In the genomic region with DNA sequence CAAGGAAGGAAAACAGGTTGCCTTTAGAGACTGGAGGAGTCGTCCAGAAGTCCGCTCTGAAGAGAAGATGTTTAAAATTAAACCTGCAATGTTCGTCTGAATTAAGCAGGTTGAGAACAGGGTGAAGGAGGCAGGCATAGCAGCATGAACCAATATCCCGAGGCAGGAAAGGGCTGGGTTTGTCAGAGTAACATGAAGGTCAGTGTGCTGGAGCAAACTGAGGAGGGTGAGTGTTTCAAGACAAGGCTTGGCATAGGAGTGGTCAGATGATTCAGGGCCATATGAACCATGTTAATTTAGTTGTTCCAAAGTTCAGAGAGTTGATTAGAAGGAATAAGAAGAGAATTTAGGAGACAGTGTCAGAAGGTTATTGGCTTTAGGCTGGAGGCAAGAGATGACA, we compare ENCODE assay signal across 16 cellular contexts.
DNase-seq lines count a peak whose midpoint lies in the region; ATAC-seq, FAIRE-seq and TF ChIP-seq lines count a peak whose summit lies in the region.
"Had no signal": no experiment of that assay in that cellular context is flagged by ENCODE, and none has a peak within 500 bp of the region (broad histone marks: within the 10 kb centered on the region; RNA-seq: fewer than 3 reads in every experiment).

No MANE protein-coding gene starts in this region.

- H3K27ac ChIP-seq in mammary epithelial cell (ENCODE audit: insufficient read depth, low read depth, low read length) (no peak overlapping the region), keratinocyte (ENCODE audit: control insufficient read depth, insufficient read depth, low read length) (no peak overlapping the region)
- H3K27ac ChIP-seq: epithelial cell of prostate had no signal

- no peak overlapping the region for H3K4me2 ChIP-seq in mammary epithelial cell (ENCODE audit: insufficient read depth, low read depth, low read length)
- no peak overlapping the region for H3K4me2 ChIP-seq in keratinocyte (ENCODE audit: control insufficient read depth, extremely low read depth, insufficient read depth, low read depth, low read length)

- no peak for TF ChIP-seq POLR2A in lower leg skin (IDR thresholded peaks at IDR 0.05)

- H3K27me3 ChIP-seq in mammary epithelial cell (ENCODE audit: insufficient read depth, low read length) (no peaks in the 10 kb centered on the region), keratinocyte (ENCODE audit: control insufficient read depth, extremely low read depth, insufficient read depth, low read length) (no peaks in the 10 kb centered on the region)
- H3K27me3 ChIP-seq: body of pancreas had no signal

- no TSS peak for BruUV-seq in mammary epithelial cell (replicated peaks; lab: Mats Ljungman, UMichigan)

- no peaks in the 10 kb centered on the region for H3K9me1 ChIP-seq in keratinocyte (ENCODE audit: control insufficient read depth, extremely low read depth, insufficient read depth, low read length)

- peak overlapping the region in 1 of 2 donors; percentile 7 for H3K4me3 Mint-ChIP-seq in activated T-cell treated with anti-CD3 and anti-CD28 coated beads, Interleukin-2, amount 50 U/mL, for 72 hours
- no peak overlapping the region for H3K4me3 Mint-ChIP-seq in stimulated activated naive B cell treated with anti-CD40 and anti-IgM and Interleukin-4, amounts not matched to agents 10 μg/mL and 1 μg/mL and 100 μg/mL, for 72 hours
- no peak overlapping the region for H3K4me3 Mint-ChIP-seq in stimulated activated memory B cell treated with anti-CD40 and anti-IgM and Interleukin-4, amounts not matched to agents 10 μg/mL and 1 μg/mL and 100 μg/mL, for 72 hours
- H3K4me3 Mint-ChIP-seq: activated T-cell treated with anti-CD3 and anti-CD28 coated beads, Interleukin-2, amount 50 U/mL, for 4 hours had no signal

- intact Hi-C loops in mammary epithelial cell (cut with micrococcal nuclease): no loop called here
- intact Hi-C loops in lower leg skin (cut with DNase I; ENCODE audit: low total_unique reads): no loop called here

- peaks cover 17 to 19% of the 10 kb centered on the region in 2 donors for H3K36me3 Mint-ChIP-seq in activated T-cell treated with anti-CD3 and anti-CD28 coated beads, Interleukin-2, amount 50 U/mL, for 72 hours (ENCODE audit: insufficient read depth in 2 of 2)
- peaks cover 19 to 20% of the 10 kb centered on the region in 2 donors for H3K36me3 Mint-ChIP-seq in stimulated activated naive B cell treated with anti-CD40 and anti-IgM and Interleukin-4, amounts not matched to agents 10 μg/mL and 1 μg/mL and 100 μg/mL, for 72 hours
- H3K36me3 Mint-ChIP-seq in stimulated activated memory B cell treated with anti-CD40 and anti-IgM and Interleukin-4, amounts not matched to agents 10 μg/mL and 1 μg/mL and 100 μg/mL, for 72 hours: peaks cover 19% of the 10 kb centered on the region

- CTCF ChIA-PET in mammary epithelial cell (lab: Charles Lee; ENCODE audit: low non-redundant PET): no interaction called here

- peak; percentile 79 for FAIRE-seq in keratinocyte (lab: Jason Lieb, UNC)

- H3K4me1 ChIP-seq in mammary epithelial cell (ENCODE audit: insufficient read depth, low read length) (peaks cover 18% of the 10 kb centered on the region), keratinocyte (ENCODE audit: control insufficient read depth, extremely low read depth, insufficient read depth, low read length) (peaks cover under 1% of the 10 kb centered on the region)

- H3K9ac ChIP-seq in mammary epithelial cell (ENCODE audit: insufficient read depth, low read length): no peak overlapping the region
- H3K9ac ChIP-seq in keratinocyte (ENCODE audit: control insufficient read depth, extremely low read depth, insufficient read depth, low read length): no peak overlapping the region

- no peak for TF ChIP-seq CTCF in mammary epithelial cell (conservative IDR thresholded peaks at IDR 0.05 in 1 of 2, IDR thresholded peaks at IDR 0.05 in 1 of 2; ENCODE audit: extremely low read depth in 1 of 2, insufficient read depth in 1 of 2, low read depth in 1 of 2, low read length in 2 of 2)
- no peak for TF ChIP-seq CTCF in keratinocyte (optimal IDR thresholded peaks at IDR 0.05 in 1 of 3, IDR thresholded peaks at IDR 0.05 in 1 of 3, conservative IDR thresholded peaks at IDR 0.05 in 1 of 3; ENCODE audit: extremely low read depth in 1 of 3, insufficient read depth in 2 of 3, low read length in 3 of 3)
- TF ChIP-seq CTCF in lower leg skin (IDR thresholded peaks at IDR 0.05): no peak

- H3K36me3 ChIP-seq in mammary epithelial cell (ENCODE audit: insufficient read depth, low read length): no peaks in the 10 kb centered on the region
- no peaks in the 10 kb centered on the region for H3K36me3 ChIP-seq in keratinocyte (ENCODE audit: control insufficient read depth in 2 of 2, extremely low read depth in 1 of 2, insufficient read depth in 2 of 2, low read length in 2 of 2)

- no peak for DNase-seq in activated T-cell treated with anti-CD3 and anti-CD28 coated beads, Interleukin-2, amount 50 U/mL, for 72 hours
- DNase-seq in activated T-cell treated with anti-CD3 and anti-CD28 coated beads, Interleukin-2, amount 50 U/mL, for 1 hour: no peak
- DNase-seq in mammary epithelial cell (peak; percentile 49), keratinocyte (ENCODE audit: low read depth, low spot score) (no peak), lower leg skin (ENCODE audit: low spot score in 2 of 2) (no peak)
- DNase-seq in stimulated activated naive B cell treated with anti-CD40 and anti-IgM and Interleukin-4, amounts not matched to agents 10 μg/mL and 1 μg/mL and 100 μg/mL, for 72 hours: no peak
- DNase-seq in activated CD8-positive, alpha-beta memory T cell treated with anti-CD3 and anti-CD28 coated beads, Interleukin-2, amount 50 U/mL, for 48 hours: no peak
- DNase-seq: 8988T; activated CD4-positive, CD25-positive, alpha-beta regulatory T cell treated with anti-CD3 and anti-CD28 coated beads, Interleukin-2, amount 50 U/mL, for 72 hours; activated T-cell treated with anti-CD3 and anti-CD28 coated beads, Interleukin-2, amount 50 U/mL, for 4 hours; body of pancreas; Karpas-422; NCI-H2081 treated with DMSO at 0.1 percent for 48 hours; trophoblast cell had no signal

- no peak for ATAC-seq in activated T-cell treated with anti-CD3 and anti-CD28 coated beads, Interleukin-2, amount 50 U/mL, for 72 hours (replicated peaks in 1 of 2)
- no peak for ATAC-seq in stimulated activated naive B cell treated with anti-CD40 and anti-IgM and Interleukin-4, amounts not matched to agents 10 μg/mL and 1 μg/mL and 100 μg/mL, for 72 hours (replicated peaks)
- ATAC-seq in stimulated activated memory B cell treated with anti-CD40 and anti-IgM and Interleukin-4, amounts not matched to agents 10 μg/mL and 1 μg/mL and 100 μg/mL, for 72 hours: no peak
- ATAC-seq: activated T-cell treated with anti-CD3 and anti-CD28 coated beads, Interleukin-2, amount 50 U/mL, for 4 hours had no signal

- H4K20me1 ChIP-seq in mammary epithelial cell (ENCODE audit: insufficient read depth, low read length) (no peaks in the 10 kb centered on the region), keratinocyte (ENCODE audit: control insufficient read depth, extremely low read depth, insufficient read depth, low read length) (no peaks in the 10 kb centered on the region)

- no peak overlapping the region for H3K4me3 ChIP-seq in mammary epithelial cell (replicated peaks in 1 of 3; ENCODE audit: insufficient read depth in 1 of 3, low read depth in 2 of 3, low read length in 3 of 3)
- H3K4me3 ChIP-seq in keratinocyte (ENCODE audit: control insufficient read depth in 2 of 3, extremely low read depth in 1 of 3, insufficient read depth in 2 of 3, low read depth in 1 of 3, low read length in 3 of 3): no peak overlapping the region
- H3K4me3 ChIP-seq in lower leg skin (ENCODE audit: low read depth, poor library complexity, severe bottlenecking): no peak overlapping the region
- H3K4me3 ChIP-seq: body of pancreas had no signal

- H3K27ac Mint-ChIP-seq in activated T-cell treated with anti-CD3 and anti-CD28 coated beads, Interleukin-2, amount 50 U/mL, for 72 hours: peak overlapping the region; percentile 4
- peak overlapping the region; percentile 2 for H3K27ac Mint-ChIP-seq in stimulated activated naive B cell treated with anti-CD40 and anti-IgM and Interleukin-4, amounts not matched to agents 10 μg/mL and 1 μg/mL and 100 μg/mL, for 72 hours
- no peak overlapping the region for H3K27ac Mint-ChIP-seq in stimulated activated memory B cell treated with anti-CD40 and anti-IgM and Interleukin-4, amounts not matched to agents 10 μg/mL and 1 μg/mL and 100 μg/mL, for 72 hours

- H3K4me1 Mint-ChIP-seq in activated T-cell treated with anti-CD3 and anti-CD28 coated beads, Interleukin-2, amount 50 U/mL, for 72 hours (ENCODE audit: low read depth): peaks cover 42% of the 10 kb centered on the region
- H3K4me1 Mint-ChIP-seq in stimulated activated naive B cell treated with anti-CD40 and anti-IgM and Interleukin-4, amounts not matched to agents 10 μg/mL and 1 μg/mL and 100 μg/mL, for 72 hours: peaks cover 23 to 41% of the 10 kb centered on the region in 2 donors
- peaks cover 32% of the 10 kb centered on the region for H3K4me1 Mint-ChIP-seq in stimulated activated memory B cell treated with anti-CD40 and anti-IgM and Interleukin-4, amounts not matched to agents 10 μg/mL and 1 μg/mL and 100 μg/mL, for 72 hours

- dilution Hi-C loops in mammary epithelial cell (cut with HindIII; ENCODE audit: low sequenced_read_pairs): no loop called here
- dilution Hi-C loops in keratinocyte (cut with MboI; ENCODE audit: extremely low pct_ligation_motif_present, low sequenced_read_pairs): no loop called here

- WGBS in mammary epithelial cell (ENCODE audit: low coverage, missing lambda C conversion rate): 85% methylated on average over 4 of the region's 4 CpGs
- WGBS in lower leg skin, 2 donors: 55 to 66% methylated on average over 4 of the region's 4 CpGs

- H3K9me3 ChIP-seq in mammary epithelial cell (replicated peaks; ENCODE audit: insufficient read depth, low read length) (no peaks in the 10 kb centered on the region), keratinocyte (ENCODE audit: control insufficient read depth, low read depth, low read length) (no peaks in the 10 kb centered on the region)
- H3K9me3 ChIP-seq: body of pancreas had no signal

- H3K9me3 Mint-ChIP-seq in activated T-cell treated with anti-CD3 and anti-CD28 coated beads, Interleukin-2, amount 50 U/mL, for 72 hours: peaks cover 12 to 13% of the 10 kb centered on the region in 2 donors
- H3K9me3 Mint-ChIP-seq in stimulated activated naive B cell treated with anti-CD40 and anti-IgM and Interleukin-4, amounts not matched to agents 10 μg/mL and 1 μg/mL and 100 μg/mL, for 72 hours: peaks cover 11% of the 10 kb centered on the region in 2 donors
- H3K9me3 Mint-ChIP-seq in stimulated activated memory B cell treated with anti-CD40 and anti-IgM and Interleukin-4, amounts not matched to agents 10 μg/mL and 1 μg/mL and 100 μg/mL, for 72 hours: peaks cover 6% of the 10 kb centered on the region

- in situ Hi-C loops in mammary epithelial cell (cut with MboI; ENCODE audit: low sequenced_read_pairs in 2 of 2): no loop called here

- H3K79me2 ChIP-seq in mammary epithelial cell (ENCODE audit: insufficient read depth, low read length): peaks cover 18% of the 10 kb centered on the region
- peaks cover 15% of the 10 kb centered on the region for H3K79me2 ChIP-seq in keratinocyte (ENCODE audit: control insufficient read depth, insufficient read depth, low read length)

- no peaks in the 10 kb centered on the region for H3K27me3 Mint-ChIP-seq in activated T-cell treated with anti-CD3 and anti-CD28 coated beads, Interleukin-2, amount 50 U/mL, for 72 hours (ENCODE audit: low read depth)
- no peaks in the 10 kb centered on the region for H3K27me3 Mint-ChIP-seq in stimulated activated naive B cell treated with anti-CD40 and anti-IgM and Interleukin-4, amounts not matched to agents 10 μg/mL and 1 μg/mL and 100 μg/mL, for 72 hours
- no peaks in the 10 kb centered on the region for H3K27me3 Mint-ChIP-seq in stimulated activated memory B cell treated with anti-CD40 and anti-IgM and Interleukin-4, amounts not matched to agents 10 μg/mL and 1 μg/mL and 100 μg/mL, for 72 hours

- H2AFZ ChIP-seq in mammary epithelial cell (ENCODE audit: low read depth, low read length) (no peak overlapping the region), keratinocyte (ENCODE audit: control insufficient read depth, low read length) (no peak overlapping the region)
